In genomic region chr17:7916383-7916677, GRCh38 we compare ENCODE assay signal across 8 cellular contexts. TPM values are rescaled to one million over a fixed set of nuclear protein-coding genes. Genes with fewer than 3 reads are reported as not detected.
A peak's percentile ranks its signal among the peaks of the same experiment; 100 is the strongest.
DNase-seq lines count a peak whose midpoint lies in the region; ATAC-seq and TF ChIP-seq lines count a peak whose summit lies in the region.

No MANE protein-coding gene starts in this region.

- H3K27ac Mint-ChIP-seq in stimulated activated effector memory CD8-positive, alpha-beta T cell treated with anti-CD3 and anti-CD28 coated beads, Interleukin-12 subunit alpha, Interleukin-12 subunit beta, amount 100 ng/mL, for 72 hours = peak overlapping the region; percentile 90

- peaks cover 5% of the 10 kb centered on the region for H3K36me3 Mint-ChIP-seq in stimulated activated effector memory CD8-positive, alpha-beta T cell treated with anti-CD3 and anti-CD28 coated beads, Interleukin-12 subunit alpha, Interleukin-12 subunit beta, amount 100 ng/mL, for 72 hours

- H3K27ac ChIP-seq in VCaP (peak overlapping the region; percentile 81), left ventricle myocardium inferior (replicated peaks) (peak overlapping the region; percentile 96)

- no peaks in the 10 kb centered on the region for H3K27me3 ChIP-seq in left ventricle myocardium inferior (ENCODE audit: low read depth)

- DNase-seq in left ventricle myocardium inferior (no peak), NOMO-1 (lab: John Stamatoyannopoulos, UW; ENCODE audit: unreplicated experiment in 2 of 2) (no peak), HuH-7.5 (ENCODE audit: low spot score) (no peak), Kasumi-1 (lab: John Stamatoyannopoulos, UW) (no peak), COLO668 (lab: John Stamatoyannopoulos, UW; ENCODE audit: unreplicated experiment) (no peak)
- no peak for DNase-seq in stimulated activated effector memory CD8-positive, alpha-beta T cell treated with anti-CD3 and anti-CD28 coated beads, Interleukin-12 subunit alpha, Interleukin-12 subunit beta, amount 100 ng/mL, for 72 hours (ENCODE audit: low spot score in 2 of 2)

- peak overlapping the region; percentile 86 for H3K4me3 Mint-ChIP-seq in stimulated activated effector memory CD8-positive, alpha-beta T cell treated with anti-CD3 and anti-CD28 coated beads, Interleukin-12 subunit alpha, Interleukin-12 subunit beta, amount 100 ng/mL, for 72 hours

- peaks cover 28% of the 10 kb centered on the region for H3K4me1 Mint-ChIP-seq in stimulated activated effector memory CD8-positive, alpha-beta T cell treated with anti-CD3 and anti-CD28 coated beads, Interleukin-12 subunit alpha, Interleukin-12 subunit beta, amount 100 ng/mL, for 72 hours

- peaks cover 37% of the 10 kb centered on the region for H3K4me1 ChIP-seq in left ventricle myocardium inferior

- no peaks in the 10 kb centered on the region for H3K9me3 Mint-ChIP-seq in stimulated activated effector memory CD8-positive, alpha-beta T cell treated with anti-CD3 and anti-CD28 coated beads, Interleukin-12 subunit alpha, Interleukin-12 subunit beta, amount 100 ng/mL, for 72 hours

- ATAC-seq in HG02642 (IDR thresholded peaks at IDR 0.05; ENCODE audit: poor library complexity, unreplicated experiment) = peak; percentile 20
- ATAC-seq in stimulated activated effector memory CD8-positive, alpha-beta T cell treated with anti-CD3 and anti-CD28 coated beads, Interleukin-12 subunit alpha, Interleukin-12 subunit beta, amount 100 ng/mL, for 72 hours = no peak

- no peaks in the 10 kb centered on the region for H3K9me3 ChIP-seq in left ventricle myocardium inferior (replicated peaks)

- H3K36me3 ChIP-seq in left ventricle myocardium inferior = peaks cover 8% of the 10 kb centered on the region

- TF ChIP-seq CTCF in VCaP (conservative IDR thresholded peaks at IDR 0.05) (no peak), left ventricle myocardium inferior (IDR thresholded peaks at IDR 0.05; ENCODE audit: borderline replicate concordance) (no peak)

- peak overlapping the region; percentile 78 for H3K4me3 ChIP-seq in left ventricle myocardium inferior

- intact Hi-C loops in left ventricle myocardium inferior (cut with micrococcal nuclease) = no loop called here

RNA-seq across cellular contexts. Expression of gene RNF227, which starts 0.2 kb away (rescaled TPM):
- 1.0 TPM for total RNA-seq in left ventricle myocardium inferior

RNA-seq across cellular contexts. Expression of gene KCNAB3, which starts 13.3 kb away (rescaled TPM):
- total RNA-seq in left ventricle myocardium inferior = 0.30 TPM

RNA-seq across cellular contexts. Expression of gene TRAPPC1, which starts 15.4 kb away (rescaled TPM):
- total RNA-seq in left ventricle myocardium inferior = 111 TPM

RNA-seq across cellular contexts. Expression of gene CNTROB, which starts 15.7 kb away (rescaled TPM):
- 8.7 TPM for total RNA-seq in left ventricle myocardium inferior

RNA-seq across cellular contexts. Expression of gene CHD3, which starts 27.7 kb away (rescaled TPM):
- total RNA-seq in left ventricle myocardium inferior = 15.6 TPM
